8 cellular contexts compared by ENCODE assay signal in the genomic region with DNA sequence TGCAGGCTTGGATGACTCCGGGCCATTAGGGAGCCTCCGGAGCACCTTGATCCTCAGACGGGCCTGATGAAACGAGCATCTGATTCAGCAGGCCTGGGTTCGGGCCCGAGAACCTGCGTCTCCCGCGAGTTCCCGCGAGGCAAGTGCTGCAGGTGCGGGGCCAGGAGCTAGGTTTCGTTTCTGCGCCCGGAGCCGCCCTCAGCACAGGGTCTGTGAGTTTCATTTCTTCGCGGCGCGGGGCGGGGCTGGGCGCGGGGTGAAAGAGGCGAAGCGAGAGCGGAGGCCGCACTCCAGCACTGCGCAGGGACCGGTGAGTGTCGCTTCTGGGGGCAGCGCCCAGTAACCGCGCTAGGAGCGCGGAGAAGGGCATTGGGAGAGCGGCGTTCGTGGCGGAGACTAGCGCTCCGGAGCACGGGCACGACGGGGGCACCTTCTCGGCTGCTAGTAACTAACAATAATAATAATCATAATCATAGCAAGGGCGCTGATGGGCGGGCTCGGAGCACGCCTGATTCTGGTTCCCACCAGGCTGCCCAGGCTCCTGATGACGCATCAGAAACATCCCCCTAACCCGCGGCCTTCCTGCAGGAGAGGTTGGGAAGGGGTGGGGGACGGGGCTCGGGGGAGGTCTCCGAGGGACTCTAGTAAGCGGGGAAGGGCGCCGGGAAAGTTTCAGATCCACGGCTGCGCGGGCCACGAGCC. TPM values are rescaled to one million over a fixed set of nuclear protein-coding genes. Genes with fewer than 3 reads are reported as not detected.
DNase-seq lines count a peak whose midpoint lies in the region; ATAC-seq and TF ChIP-seq lines count a peak whose summit lies in the region.

A gene with protein sequence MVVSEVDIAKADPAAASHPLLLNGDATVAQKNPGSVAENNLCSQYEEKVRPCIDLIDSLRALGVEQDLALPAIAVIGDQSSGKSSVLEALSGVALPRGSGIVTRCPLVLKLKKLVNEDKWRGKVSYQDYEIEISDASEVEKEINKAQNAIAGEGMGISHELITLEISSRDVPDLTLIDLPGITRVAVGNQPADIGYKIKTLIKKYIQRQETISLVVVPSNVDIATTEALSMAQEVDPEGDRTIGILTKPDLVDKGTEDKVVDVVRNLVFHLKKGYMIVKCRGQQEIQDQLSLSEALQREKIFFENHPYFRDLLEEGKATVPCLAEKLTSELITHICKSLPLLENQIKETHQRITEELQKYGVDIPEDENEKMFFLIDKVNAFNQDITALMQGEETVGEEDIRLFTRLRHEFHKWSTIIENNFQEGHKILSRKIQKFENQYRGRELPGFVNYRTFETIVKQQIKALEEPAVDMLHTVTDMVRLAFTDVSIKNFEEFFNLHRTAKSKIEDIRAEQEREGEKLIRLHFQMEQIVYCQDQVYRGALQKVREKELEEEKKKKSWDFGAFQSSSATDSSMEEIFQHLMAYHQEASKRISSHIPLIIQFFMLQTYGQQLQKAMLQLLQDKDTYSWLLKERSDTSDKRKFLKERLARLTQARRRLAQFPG (plus strand): TSS at position 286 of the 702 bp plus-strand sequence. CDS start 5,832 bp downstream, outside the sequence.

- H3K27ac ChIP-seq in Peyer's patch (peak within 1 kb of the TSS; percentile 72 to 77 (median 74)), heart left ventricle (peak within 1 kb of the TSS; percentile 70 to 93 (median 85)), tibial nerve (peak within 1 kb of the TSS; percentile 13 to 86 (median 64))

- intact Hi-C loops in heart left ventricle (cut with DNase I), result loop anchor here in 1 of 10 donors (5.0 kb wide), 1 partner anchor 64 kb away; a partner anchor contains a TSS
- intact Hi-C loops in posterior vena cava (cut with DNase I), result no loop called here

- ATAC-seq in GM18519 (IDR thresholded peaks at IDR 0.05; ENCODE audit: low FRiP score, unreplicated experiment), result peak; percentile 64
- peak; percentile 87 for ATAC-seq in HG02938 (IDR thresholded peaks at IDR 0.05; ENCODE audit: unreplicated experiment)
- ATAC-seq in heart left ventricle, result peak; percentile 88 to 96 (median 91)

- H3K9me3 ChIP-seq in Peyer's patch (no peaks in the 10 kb centered on the region), heart left ventricle (no peaks in the 10 kb centered on the region), tibial nerve (no peaks in the 10 kb centered on the region)

- peak within 1 kb of the TSS; percentile 89 for H3K4me3 Mint-ChIP-seq in activated naive CD4-positive, alpha-beta T cell treated with anti-CD3 and anti-CD28 coated beads, Interleukin-2, amount 50 U/mL, for 24 hours

- H3K4me1 ChIP-seq in Peyer's patch (peaks cover 0 to 16% (median 2%) of the 10 kb centered on the region in 4 donors), heart left ventricle (peaks cover 0 to 58% (median 15%) of the 10 kb centered on the region in 12 donors), tibial nerve (peaks cover 0 to 40% (median 6%) of the 10 kb centered on the region in 4 donors)

- H3K36me3 ChIP-seq in Peyer's patch (peaks cover 0 to 14% (median 0%) of the 10 kb centered on the region in 3 donors), heart left ventricle (peaks cover 0 to 37% (median 22%) of the 10 kb centered on the region in 9 donors), tibial nerve (peaks cover 0 to 21% (median 0%) of the 10 kb centered on the region in 3 donors)

- no peaks in the 10 kb centered on the region for H3K9me3 Mint-ChIP-seq in activated naive CD4-positive, alpha-beta T cell treated with anti-CD3 and anti-CD28 coated beads, Interleukin-2, amount 50 U/mL, for 24 hours

- H3K36me3 Mint-ChIP-seq in activated naive CD4-positive, alpha-beta T cell treated with anti-CD3 and anti-CD28 coated beads, Interleukin-2, amount 50 U/mL, for 24 hours, result peaks cover 9% of the 10 kb centered on the region

- peaks cover 77% of the 10 kb centered on the region for H3K4me1 Mint-ChIP-seq in activated naive CD4-positive, alpha-beta T cell treated with anti-CD3 and anti-CD28 coated beads, Interleukin-2, amount 50 U/mL, for 24 hours

- DNase-seq in Peyer's patch (peak; percentile 88 to 94 (median 93)), heart left ventricle (peak; percentile 81 to 89 (median 87)), posterior vena cava (ENCODE audit: low spot score) (peak; percentile 88), tibial nerve (ENCODE audit: low spot score in 2 of 2) (peak; percentile 57 to 64), SIG-M5 (lab: John Stamatoyannopoulos, UW) (no peak)

- TF ChIP-seq POLR2A in Peyer's patch (IDR thresholded peaks at IDR 0.05) (peak; percentile 84 to 89), heart left ventricle (IDR thresholded peaks at IDR 0.05) (peak in 1 of 2 donors; percentile 44), tibial nerve (IDR thresholded peaks at IDR 0.05) (peak; percentile 32 to 56)

- peak in 1 of 2 donors; percentile 86 for TF ChIP-seq EP300 in tibial nerve (IDR thresholded peaks at IDR 0.05)

- TF ChIP-seq CTCF in Peyer's patch (IDR thresholded peaks at IDR 0.05), result no peak
- TF ChIP-seq CTCF in heart left ventricle (IDR thresholded peaks at IDR 0.05), result no peak
- TF ChIP-seq CTCF in tibial nerve (IDR thresholded peaks at IDR 0.05), result no peak

- 0 to 3% (median 2%) methylated on average over 41 to 62 of the region's 62 CpGs for WGBS in heart left ventricle, 4 donors
- 2 to 3% methylated on average over 46 to 51 of the region's 62 CpGs for WGBS in tibial nerve, 2 donors

- H3K27ac Mint-ChIP-seq in activated naive CD4-positive, alpha-beta T cell treated with anti-CD3 and anti-CD28 coated beads, Interleukin-2, amount 50 U/mL, for 24 hours, result peak within 1 kb of the TSS; percentile 80

- no peaks in the 10 kb centered on the region for H3K27me3 Mint-ChIP-seq in activated naive CD4-positive, alpha-beta T cell treated with anti-CD3 and anti-CD28 coated beads, Interleukin-2, amount 50 U/mL, for 24 hours

- H3K4me3 ChIP-seq in Peyer's patch (peak within 1 kb of the TSS; percentile 64 to 85 (median 78)), heart left ventricle (peak within 1 kb of the TSS; percentile 27 to 93 (median 80)), tibial nerve (peak within 1 kb of the TSS; percentile 55 to 80 (median 68))

- H3K27me3 ChIP-seq in Peyer's patch (no peaks in the 10 kb centered on the region), heart left ventricle (peaks cover 0 to 9% (median 0%) of the 10 kb centered on the region in 9 donors), tibial nerve (no peaks in the 10 kb centered on the region)

RNA-seq across cellular contexts. Expression of the gene that starts here (rescaled TPM):
- 100 to 1,000 TPM in 1 of 4 donors, 10 to 100 TPM in 3; 52.4 to 109 (median 78.9) TPM for total RNA-seq in Peyer's patch
- total RNA-seq in heart left ventricle, result 10 to 100 TPM in 8 of 9 donors, 1 to 10 TPM in 1; 6.3 to 53.9 (median 17.2) TPM
- polyA plus RNA-seq in heart left ventricle, result 1 to 10 TPM; 6.2 to 9.5 TPM
- total RNA-seq in posterior vena cava, result 10 to 100 TPM; 14.0 to 52.2 TPM
- total RNA-seq in tibial nerve, result 10 to 100 TPM; 10.5 to 23.8 (median 17.3) TPM
